ENCODE assay signal across 10 cellular contexts in genomic region chr5:159022178-159022556, GRCh38.
A peak's percentile ranks its signal among the peaks of the same experiment; 100 is the strongest.
DNase-seq lines count a peak whose midpoint lies in the region; TF ChIP-seq lines count a peak whose summit lies in the region.
"Had no signal": no experiment of that assay in that cellular context is flagged by ENCODE, and none has a peak within 500 bp of the region (broad histone marks: within the 10 kb centered on the region; RNA-seq: fewer than 3 reads in every experiment).

No MANE protein-coding gene starts in this region.

- TF ChIP-seq CTCF in BJ (IDR thresholded peaks at IDR 0.05; ENCODE audit: insufficient read depth, low read depth, low read length) (no peak), fibroblast of mammary gland (conservative IDR thresholded peaks at IDR 0.05; ENCODE audit: control insufficient read depth, insufficient read depth, low read depth, low read length) (no peak), osteoblast (IDR thresholded peaks at IDR 0.05; ENCODE audit: extremely low read depth, low read depth, low read length) (no peak)

- no peak overlapping the region; the same call in 1 of the 2 replicates for H3K4me3 ChIP-seq in BJ (ENCODE audit: low read depth, low read length)
- H3K4me3 ChIP-seq in fibroblast of mammary gland (ENCODE audit: control insufficient read depth, low read depth, low read length) = peak overlapping the region; percentile 12
- H3K4me3 ChIP-seq in osteoblast (ENCODE audit: insufficient read depth, low read length) = peak overlapping the region; percentile 41

- DNase-seq in BJ (ENCODE audit: low read depth) (peak; percentile 49), NCI-H82 (lab: John Stamatoyannopoulos, UW) (peak; percentile 86), fibroblast of mammary gland (ENCODE audit: low read depth) (peak; percentile 94), osteoblast (ENCODE audit: insufficient read length, low spot score, missing footprints) (no peak), NCI-H226 (no peak), NCI-H510A (lab: John Stamatoyannopoulos, UW) (no peak)
- no peak for DNase-seq in activated CD8-positive, alpha-beta memory T cell treated with anti-CD3 and anti-CD28 coated beads for 24 hours
- no peak for DNase-seq in stimulated activated CD4-positive, alpha-beta T cell treated with anti-CD3 and anti-CD28 coated beads, Interleukin-4, amount 100 ng/mL, for 4 hours
- DNase-seq: activated naive CD8-positive, alpha-beta T cell treated with anti-CD3 and anti-CD28 coated beads, Interleukin-2, amount 10 ng/mL, durations not matched to agents 7 days and 5 days; SW 1271 had no signal

- H3K27me3 ChIP-seq in BJ (ENCODE audit: control insufficient read depth, insufficient read depth, low read length) (no peaks in the 10 kb centered on the region), osteoblast (ENCODE audit: insufficient read depth, low read length) (no peaks in the 10 kb centered on the region)

- POLR2A ChIA-PET in BJ (lab: Charles Lee) = no interaction called here

- peaks cover 58% of the 10 kb centered on the region for H3K79me2 ChIP-seq in osteoblast (ENCODE audit: insufficient read depth, low read length)

- H3K36me3 ChIP-seq in BJ (ENCODE audit: control insufficient read depth, insufficient read depth, low read length) (no peaks in the 10 kb centered on the region), osteoblast (ENCODE audit: insufficient read depth, low read length) (no peaks in the 10 kb centered on the region)

- no peaks in the 10 kb centered on the region for H4K20me1 ChIP-seq in osteoblast (ENCODE audit: insufficient read depth, low read length)

- peak overlapping the region; percentile 87 for H3K27ac ChIP-seq in osteoblast (ENCODE audit: low read depth, low read length)

- H3K4me2 ChIP-seq in osteoblast (ENCODE audit: insufficient read depth, low read length) = peak overlapping the region; percentile 68

- peak overlapping the region; percentile 35 for H2AFZ ChIP-seq in osteoblast (ENCODE audit: low read length)

- H3K4me1 ChIP-seq in osteoblast (ENCODE audit: insufficient read depth, low read length) = peaks cover 29% of the 10 kb centered on the region

- no peaks in the 10 kb centered on the region for H3K9me3 ChIP-seq in osteoblast (ENCODE audit: low read depth, low read length)

- CTCF ChIA-PET in BJ (lab: Yijun Ruan, JAX) = no interaction called here

Comparison
In these comparisons a context has a peak if more than half of its experiments do, and no peak if none do; other contexts are left out.
1. DNase-seq: peak in BJ (single experiment), NCI-H82 (single experiment) and fibroblast of mammary gland (single experiment); none in osteoblast (single experiment), activated CD8-positive, alpha-beta memory T cell treated with anti-CD3 and anti-CD28 coated beads for 24 hours (single experiment), NCI-H226 (single experiment), stimulated activated CD4-positive, alpha-beta T cell treated with anti-CD3 and anti-CD28 coated beads, Interleukin-4, amount 100 ng/mL, for 4 hours (0 of 2) and NCI-H510A (single experiment).